20 cellular contexts compared by ENCODE assay signal in genomic region chr15:31374986-31375385, GRCh38. TPM values are rescaled to one million over a fixed set of nuclear protein-coding genes. Genes with fewer than 3 reads are reported as not detected.
A peak's percentile ranks its signal among the peaks of the same experiment; 100 is the strongest.
DNase-seq lines count a peak whose midpoint lies in the region; ATAC-seq and TF ChIP-seq lines count a peak whose summit lies in the region.
"Had no signal": no experiment of that assay in that cellular context is flagged by ENCODE, and none has a peak within 500 bp of the region (broad histone marks: within the 10 kb centered on the region; RNA-seq: fewer than 3 reads in every experiment).

No MANE protein-coding gene starts in this region.

- no peak for ATAC-seq in right cardiac atrium
- no peak for ATAC-seq in left cardiac atrium
- ATAC-seq in naive thymus-derived CD4-positive, alpha-beta T cell = no peak
- ATAC-seq in upper lobe of right lung = no peak

- H3K4me1 ChIP-seq in right cardiac atrium (ENCODE audit: control insufficient read depth, insufficient read depth, low read length) = peaks cover 28% of the 10 kb centered on the region
- peaks cover 40 to 48% of the 10 kb centered on the region in 2 donors for H3K4me1 ChIP-seq in naive thymus-derived CD4-positive, alpha-beta T cell (ENCODE audit: control insufficient read depth in 2 of 2, insufficient read depth in 2 of 2, low read length in 2 of 2)
- peaks cover 59% of the 10 kb centered on the region for H3K4me1 ChIP-seq in upper lobe of right lung

- H3K36me3 Mint-ChIP-seq in activated naive CD8-positive, alpha-beta T cell treated with anti-CD3 and anti-CD28 coated beads for 36 hours = peaks cover 40% of the 10 kb centered on the region
- peaks cover 0 to 38% (median 15%) of the 10 kb centered on the region in 5 donors for H3K36me3 Mint-ChIP-seq in naive thymus-derived CD4-positive, alpha-beta T cell

- H3K9me3 Mint-ChIP-seq in activated naive CD8-positive, alpha-beta T cell treated with anti-CD3 and anti-CD28 coated beads for 36 hours = no peaks in the 10 kb centered on the region
- H3K9me3 Mint-ChIP-seq in naive thymus-derived CD4-positive, alpha-beta T cell = peaks cover 0 to 2% (median 0%) of the 10 kb centered on the region in 11 donors
- H3K9me3 Mint-ChIP-seq: activated B cell treated with CpG ODN at 0.5 μM for 24 hours; activated T-helper 2 cell treated with anti-CD3 and anti-CD28 coated beads, Interferon-gamma antibody, Interleukin-2, Interleukin-4, amounts not matched to agents 10 μg/mL and 5 μg/mL and 100 μg/mL, durations not matched to agents 14 hours and 24 hours and 36 hours; mesothelial cell of epicardium had no signal

- CTCF ChIA-PET in naive thymus-derived CD4-positive, alpha-beta T cell (lab: Charles Lee) = no interaction called here

- H3K27me3 ChIP-seq in right cardiac atrium (ENCODE audit: control insufficient read depth, insufficient read depth) (no peaks in the 10 kb centered on the region), upper lobe of right lung (no peaks in the 10 kb centered on the region)
- no peaks in the 10 kb centered on the region for H3K27me3 ChIP-seq in naive thymus-derived CD4-positive, alpha-beta T cell (ENCODE audit: control insufficient read depth in 2 of 2, insufficient read depth in 2 of 2, low read length in 2 of 2)

- H3K27me3 Mint-ChIP-seq in activated naive CD8-positive, alpha-beta T cell treated with anti-CD3 and anti-CD28 coated beads for 36 hours = no peaks in the 10 kb centered on the region
- H3K27me3 Mint-ChIP-seq in naive thymus-derived CD4-positive, alpha-beta T cell = no peaks in the 10 kb centered on the region
- H3K27me3 Mint-ChIP-seq: activated B cell treated with CpG ODN at 0.5 μM for 24 hours had no signal

- peak overlapping the region; percentile 57 for H3K27ac ChIP-seq in right cardiac atrium (ENCODE audit: low read length)
- H3K27ac ChIP-seq in naive thymus-derived CD4-positive, alpha-beta T cell (ENCODE audit: low read depth, low read length) = no peak overlapping the region
- H3K27ac ChIP-seq in upper lobe of right lung = peak overlapping the region; percentile 20

- TF ChIP-seq CTCF in upper lobe of right lung (IDR thresholded peaks at IDR 0.05) = no peak

- H3K36me3 ChIP-seq in naive thymus-derived CD4-positive, alpha-beta T cell (ENCODE audit: control insufficient read depth in 2 of 3, insufficient read depth in 3 of 3, low read length in 3 of 3) = peaks cover 5 to 71% (median 5%) of the 10 kb centered on the region in 3 experiments
- H3K36me3 ChIP-seq in upper lobe of right lung = peaks cover 61% of the 10 kb centered on the region

- no peak for DNase-seq in right cardiac atrium
- no peak for DNase-seq in left cardiac atrium
- DNase-seq in activated naive CD8-positive, alpha-beta T cell treated with anti-CD3 and anti-CD28 coated beads for 36 hours = no peak
- no peak for DNase-seq in naive thymus-derived CD4-positive, alpha-beta T cell
- DNase-seq in upper lobe of right lung = no peak
- DNase-seq in NCI-H146 treated with DMSO at 0.1 percent for 48 hours (lab: John Stamatoyannopoulos, UW; ENCODE audit: unreplicated experiment) = no peak
- no peak for DNase-seq in effector CD8-positive, alpha-beta T cell (lab: John Stamatoyannopoulos, UW)
- DNase-seq in effector CD4-positive, alpha-beta T cell = no peak
- DNase-seq: activated B cell treated with CpG ODN at 0.5 μM for 24 hours; amniotic stem cell; central memory CD4-positive, alpha-beta T cell; COR-L47; HCEC 1CT; KBM-7; MV-4-11; NCI-H1930; SHP77; stimulated activated naive CD4-positive, alpha-beta T cell treated with Interleukin-2 at 50 U/mL for 16 hours had no signal

- no peak overlapping the region for H3K4me3 Mint-ChIP-seq in activated naive CD8-positive, alpha-beta T cell treated with anti-CD3 and anti-CD28 coated beads for 36 hours
- H3K4me3 Mint-ChIP-seq in naive thymus-derived CD4-positive, alpha-beta T cell = peak overlapping the region in 1 of 10 donors; percentile 5
- H3K4me3 Mint-ChIP-seq: activated B cell treated with CpG ODN at 0.5 μM for 24 hours, mesothelial cell of epicardium had no signal

- peak overlapping the region; percentile 25 for H3K27ac Mint-ChIP-seq in activated naive CD8-positive, alpha-beta T cell treated with anti-CD3 and anti-CD28 coated beads for 36 hours
- H3K27ac Mint-ChIP-seq in naive thymus-derived CD4-positive, alpha-beta T cell = peak overlapping the region in 7 of 9 donors; percentile 42 to 76 (median 53)
- H3K27ac Mint-ChIP-seq: activated T-helper 2 cell treated with anti-CD3 and anti-CD28 coated beads, Interferon-gamma antibody, Interleukin-2, Interleukin-4, amounts not matched to agents 10 μg/mL and 5 μg/mL and 100 μg/mL, durations not matched to agents 14 hours and 24 hours and 36 hours had no signal

- H3K4me3 ChIP-seq in right cardiac atrium (ENCODE audit: low read length) = no peak overlapping the region
- H3K4me3 ChIP-seq in naive thymus-derived CD4-positive, alpha-beta T cell (ENCODE audit: low read length) = no peak overlapping the region
- H3K4me3 ChIP-seq in upper lobe of right lung = no peak overlapping the region

- H3K9me3 ChIP-seq in right cardiac atrium (ENCODE audit: control insufficient read depth, low read length) (no peaks in the 10 kb centered on the region), upper lobe of right lung (no peaks in the 10 kb centered on the region)
- H3K9me3 ChIP-seq in naive thymus-derived CD4-positive, alpha-beta T cell (ENCODE audit: control insufficient read depth in 2 of 3, low read length in 3 of 3) = no peaks in the 10 kb centered on the region

- POLR2A ChIA-PET in naive thymus-derived CD4-positive, alpha-beta T cell (lab: Charles Lee) = interaction anchor here (1.0 kb wide), 1 partner anchor 59 kb away, joined by 3 read pairs; no protein-coding TSS in a partner anchor

- H3K4me1 Mint-ChIP-seq in activated naive CD8-positive, alpha-beta T cell treated with anti-CD3 and anti-CD28 coated beads for 36 hours = peaks cover 66% of the 10 kb centered on the region
- H3K4me1 Mint-ChIP-seq in naive thymus-derived CD4-positive, alpha-beta T cell = peaks cover 41 to 91% (median 69%) of the 10 kb centered on the region in 7 donors

- intact Hi-C loops in right cardiac atrium (cut with DNase I) = no loop called here
- intact Hi-C loops in left cardiac atrium (cut with DNase I) = no loop called here
- intact Hi-C loops in naive thymus-derived CD4-positive, alpha-beta T cell (cut with micrococcal nuclease) = loop anchor here in 1 of 2 donors (1.0 kb wide), 1 partner anchor 9 kb away; no protein-coding TSS in a partner anchor
- intact Hi-C loops in upper lobe of right lung (cut with DNase I) = no loop called here

- WGBS in right cardiac atrium = 82% methylated on average over 12 of the region's 12 CpGs

RNA-seq across cellular contexts. Expression of gene KLF13, which starts 48.4 kb away (rescaled TPM):
- total RNA-seq in right cardiac atrium (100 to 1,000 TPM in 2 of 4 donors, 10 to 100 TPM in 2; 42.3 to 108 (median 88.2) TPM), left cardiac atrium (10 to 100 TPM; 34.5 to 69.9 TPM), upper lobe of right lung (176 TPM)
- 52.7 TPM for polyA plus RNA-seq in right cardiac atrium
- 100 to 1,000 TPM; 110 to 111 TPM for total RNA-seq in activated naive CD8-positive, alpha-beta T cell treated with anti-CD3 and anti-CD28 coated beads for 36 hours
- total RNA-seq in naive thymus-derived CD4-positive, alpha-beta T cell = 100 to 1,000 TPM; 175 to 256 (median 199) TPM
- polyA plus RNA-seq in naive thymus-derived CD4-positive, alpha-beta T cell = 10 to 100 TPM; 42.4 to 53.7 TPM
